ENCODE assay signal across 33 cellular contexts in genomic region chr1:161482610-161483009, GRCh38. TPM values are rescaled to one million over a fixed set of nuclear protein-coding genes. Genes with fewer than 3 reads are reported as not detected.
"Had no signal": no experiment of that assay in that cellular context is flagged by ENCODE, and none has a peak within 500 bp of the region (broad histone marks: within the 10 kb centered on the region; RNA-seq: fewer than 3 reads in every experiment).

No MANE protein-coding gene starts in this region.

- H3K36me3 ChIP-seq: brain microvascular endothelial cell, esophagus squamous epithelium, WERI-Rb-1 had no signal

- H3K36me3 Mint-ChIP-seq: activated naive CD8-positive, alpha-beta T cell had no signal

- H3K27ac ChIP-seq: brain microvascular endothelial cell, epithelial cell of prostate, esophagus squamous epithelium, WERI-Rb-1 had no signal

- ATAC-seq: activated CD4-positive, CD25-positive, alpha-beta regulatory T cell treated with anti-CD3 and anti-CD28 coated beads, Interleukin-2, amount 50 U/mL, for 24 hours; activated CD8-positive, alpha-beta T cell treated with anti-CD3 and anti-CD28 coated beads for 36 hours; activated T-cell treated with anti-CD3 and anti-CD28 coated beads, Interleukin-2, amount 50 U/mL, for 4 hours; activated T-helper 17 cell treated with anti-CD3 and anti-CD28 coated beads, Interleukin-2, amount 50 U/mL, for 72 hours; effector memory CD8-positive, alpha-beta T cell had no signal

- H3K4me1 Mint-ChIP-seq: activated T-helper 17 cell treated with anti-CD3 and anti-CD28 coated beads, Interleukin-2, amount 50 U/mL, for 72 hours had no signal

- H3K9me3 ChIP-seq: esophagus squamous epithelium had no signal

- H3K27ac Mint-ChIP-seq: activated B cell treated with CpG ODN at 0.5 μM for 24 hours; activated CD8-positive, alpha-beta T cell treated with anti-CD3 and anti-CD28 coated beads for 36 hours; activated naive CD8-positive, alpha-beta T cell; activated T-helper 17 cell treated with anti-CD3 and anti-CD28 coated beads, Interleukin-2, amount 50 U/mL, for 72 hours; effector memory CD8-positive, alpha-beta T cell; T-helper 1 cell treated with Interleukin-12 subunit alpha and Interleukin-12 subunit beta and Interleukin-4 antibody, amounts not matched to agents 30 μg/mL and 1 μg/mL, for 36 hours had no signal

- H3K27me3 ChIP-seq: brain microvascular endothelial cell had no signal

- FAIRE-seq: astrocyte, colon, frontal cortex had no signal

- H3K4me3 ChIP-seq: esophagus squamous epithelium had no signal

- DNase-seq: activated B cell treated with CpG ODN at 0.5 μM for 24 hours; activated CD4-positive, alpha-beta T cell treated with anti-CD3 and anti-CD28 coated beads for 48 hours; activated CD4-positive, alpha-beta T cell treated with anti-CD3 and anti-CD28 coated beads, Interleukin-2, amount 50 U/mL, for 1 hour; activated CD4-positive, alpha-beta T cell treated with anti-CD3 and anti-CD28 coated beads, Interleukin-2, amount 50 U/mL, for 48 hours; activated CD8-positive, alpha-beta memory T cell treated with anti-CD3 and anti-CD28 coated beads for 24 hours; activated CD8-positive, alpha-beta T cell treated with anti-CD3 and anti-CD28 coated beads for 36 hours; activated effector memory CD4-positive, alpha-beta T cell treated with Interleukin-2 at 50 U/mL for 16 hours; activated gamma-delta T cell treated with Interleukin-2 at 50 U/mL for 16 hours; activated naive CD4-positive, alpha-beta T cell treated with anti-CD3 and anti-CD28 coated beads, Interleukin-2, amount 50 U/mL, for 16 hours; activated naive CD4-positive, alpha-beta T cell treated with Interleukin-2 at 50 U/mL for 16 hours; activated T-cell treated with anti-CD3 and anti-CD28 coated beads, Interleukin-2, amount 50 U/mL, for 4 hours; amniotic stem cell; anterior cingulate cortex; brain microvascular endothelial cell; caudate nucleus; cortex of kidney; dermis blood vessel endothelial cell; effector CD4-positive, alpha-beta T cell; effector memory CD8-positive, alpha-beta T cell; esophagus squamous epithelium; foreskin fibroblast; head of caudate nucleus; T-helper 9 cell; WERI-Rb-1 had no signal

- H3K9me3 Mint-ChIP-seq: activated B cell treated with CpG ODN at 0.5 μM for 24 hours; activated CD8-positive, alpha-beta T cell treated with anti-CD3 and anti-CD28 coated beads for 36 hours; activated T-cell treated with anti-CD3 and anti-CD28 coated beads, Interleukin-2, amount 50 U/mL, for 4 hours; activated T-helper 17 cell treated with anti-CD3 and anti-CD28 coated beads, Interleukin-2, amount 50 U/mL, for 72 hours; effector memory CD8-positive, alpha-beta T cell; T-helper 1 cell treated with Interleukin-12 subunit alpha and Interleukin-12 subunit beta and Interleukin-4 antibody, amounts not matched to agents 30 μg/mL and 1 μg/mL, for 36 hours had no signal

- H3K4me3 Mint-ChIP-seq: activated B cell treated with CpG ODN at 0.5 μM for 24 hours; activated CD8-positive, alpha-beta T cell treated with anti-CD3 and anti-CD28 coated beads for 36 hours; activated naive CD8-positive, alpha-beta T cell; activated T-cell treated with anti-CD3 and anti-CD28 coated beads, Interleukin-2, amount 50 U/mL, for 4 hours; activated T-helper 17 cell treated with anti-CD3 and anti-CD28 coated beads, Interleukin-2, amount 50 U/mL, for 72 hours; effector memory CD8-positive, alpha-beta T cell; T-helper 1 cell treated with Interleukin-12 subunit alpha and Interleukin-12 subunit beta and Interleukin-4 antibody, amounts not matched to agents 30 μg/mL and 1 μg/mL, for 36 hours had no signal

RNA-seq across cellular contexts. Expression of gene FCGR2A, which starts 22.6 kb away (rescaled TPM):
- total RNA-seq: activated CD8-positive, alpha-beta T cell treated with anti-CD3 and anti-CD28 coated beads for 36 hours; activated T-helper 17 cell treated with anti-CD3 and anti-CD28 coated beads, Interleukin-2, amount 50 U/mL, for 72 hours; astrocyte; chondrocyte had no signal
